In the genomic region with DNA sequence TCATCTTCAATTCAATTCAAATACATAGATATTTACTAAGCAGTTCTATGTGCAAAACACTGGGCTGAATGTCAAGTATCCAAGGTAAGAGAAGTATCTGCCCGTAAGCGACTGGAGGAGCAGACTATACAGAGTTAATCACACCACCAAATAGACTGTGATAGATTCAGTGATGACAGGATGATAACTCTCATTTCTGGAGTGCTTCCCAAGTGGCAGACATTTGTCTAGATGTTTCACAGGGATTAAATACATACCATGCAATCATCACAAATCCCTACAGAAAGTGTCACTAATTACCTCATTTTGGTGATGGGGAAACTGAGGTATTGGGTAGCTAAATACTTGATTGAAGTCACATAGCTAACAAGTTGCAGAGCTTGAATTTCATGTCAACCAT, we compare ENCODE assay signal across 29 cellular contexts.
"Had no signal": no experiment of that assay in that cellular context is flagged by ENCODE, and none has a peak within 500 bp of the region (broad histone marks: within the 10 kb centered on the region; RNA-seq: fewer than 3 reads in every experiment).

No MANE protein-coding gene starts in this region.

- H3K4me3 ChIP-seq: ascending aorta, breast epithelium, cardiac muscle cell, colonic mucosa had no signal

- DNase-seq: activated CD4-positive, alpha-beta memory T cell treated with anti-CD3 and anti-CD28 coated beads, Interleukin-2, amount 10 ng/mL, durations not matched to agents 7 days and 5 days; activated CD4-positive, alpha-beta T cell treated with anti-CD3 and anti-CD28 coated beads for 1 hour; activated CD4-positive, alpha-beta T cell treated with anti-CD3 and anti-CD28 coated beads for 4 hours; activated CD4-positive, alpha-beta T cell treated with anti-CD3 and anti-CD28 coated beads, Interleukin-2, amount 10 ng/mL, durations not matched to agents 7 days and 5 days; activated CD4-positive, alpha-beta T cell treated with anti-CD3 and anti-CD28 coated beads, Interleukin-2, amount 50 U/mL, for 4 hours; activated CD8-positive, alpha-beta memory T cell treated with anti-CD3 and anti-CD28 coated beads, Interleukin-2, amount 50 U/mL, for 48 hours; activated gamma-delta T cell; activated naive CD4-positive, alpha-beta T cell; activated naive CD4-positive, alpha-beta T cell treated with anti-CD3 and anti-CD28 coated beads, Interleukin-2, amount 10 ng/mL, durations not matched to agents 7 days and 5 days; activated naive CD8-positive, alpha-beta T cell treated with anti-CD3 and anti-CD28 coated beads, Interleukin-2, amount 10 ng/mL, durations not matched to agents 7 days and 5 days; activated T-cell treated with anti-CD3 and anti-CD28 coated beads for 4 hours; activated T-cell treated with anti-CD3 and anti-CD28 coated beads, Interleukin-2, amount 50 U/mL, for 24 hours; activated T-cell treated with anti-CD3 and anti-CD28 coated beads, Interleukin-2, amount 50 U/mL, for 72 hours; central memory CD4-positive, alpha-beta T cell; cerebellar nuclear complex; colonic mucosa; effector CD8-positive, alpha-beta T cell; foreskin fibroblast; head of caudate nucleus; T-helper 2 cell had no signal

- H3K27ac ChIP-seq: ascending aorta, breast epithelium, cardiac muscle cell, colonic mucosa, epithelial cell of prostate, VCaP had no signal

- H3K4me1 ChIP-seq: ascending aorta, breast epithelium, colonic mucosa had no signal

- FAIRE-seq: endometrium, endothelial cell of umbilical vein, frontal cortex had no signal

- H3K36me3 ChIP-seq: ascending aorta, breast epithelium, cardiac muscle cell, colonic mucosa had no signal

- ATAC-seq: activated naive CD4-positive, alpha-beta T cell treated with anti-CD3 and anti-CD28 coated beads, Interleukin-2, amount 50 U/mL, for 72 hours; activated T-cell treated with anti-CD3 and anti-CD28 coated beads, Interleukin-2, amount 50 U/mL, for 72 hours had no signal

- H3K9me3 ChIP-seq: ascending aorta, breast epithelium, colonic mucosa had no signal

- H3K27me3 ChIP-seq: ascending aorta, breast epithelium, cardiac muscle cell, colonic mucosa had no signal
